26 cellular contexts compared by ENCODE assay signal in genomic region chr5:39158786-39159185, GRCh38.
DNase-seq lines count a peak whose midpoint lies in the region; ATAC-seq and TF ChIP-seq lines count a peak whose summit lies in the region.
"Had no signal": no experiment of that assay in that cellular context is flagged by ENCODE, and none has a peak within 500 bp of the region (broad histone marks: within the 10 kb centered on the region; RNA-seq: fewer than 3 reads in every experiment).

No MANE protein-coding gene starts in this region.

- H3K36me3 Mint-ChIP-seq in activated CD4-positive, alpha-beta T cell treated with anti-CD3 and anti-CD28 coated beads, Interleukin-2, amount 10 ng/mL, durations not matched to agents 24 days and 14 days (ENCODE audit: low read depth) = peaks cover 33% of the 10 kb centered on the region
- peaks cover 23% of the 10 kb centered on the region for H3K36me3 Mint-ChIP-seq in central memory CD8-positive, alpha-beta T cell (ENCODE audit: insufficient read depth)
- H3K36me3 Mint-ChIP-seq: IgD-negative memory B cell; stimulated activated memory B cell treated with anti-CD40 and anti-IgM and Interleukin-4, amounts not matched to agents 10 μg/mL and 1 μg/mL and 100 μg/mL, for 72 hours; type B pancreatic cell had no signal

- H3K4me3 Mint-ChIP-seq in activated CD4-positive, alpha-beta T cell treated with anti-CD3 and anti-CD28 coated beads, Interleukin-2, amount 10 ng/mL, durations not matched to agents 24 days and 14 days = no peak overlapping the region
- H3K4me3 Mint-ChIP-seq in central memory CD8-positive, alpha-beta T cell = peak overlapping the region; percentile 28
- H3K4me3 Mint-ChIP-seq: IgD-negative memory B cell; nephron progenitor cell; stimulated activated memory B cell treated with anti-CD40 and anti-IgM and Interleukin-4, amounts not matched to agents 10 μg/mL and 1 μg/mL and 100 μg/mL, for 72 hours; type B pancreatic cell had no signal

- 0 out of 2 replicates have a peak, but pooled peaks cover 3% of the 10 kb centered on the region for H3K9me3 ChIP-seq in PC-9 (ENCODE audit: insufficient read depth, low read depth)
- H3K9me3 ChIP-seq: gastrocnemius medialis, lower lobe of right lung had no signal

- POLR2A ChIA-PET in PC-9 (lab: Charles Lee; ENCODE audit: unreplicated experiment) = no interaction called here

- CTCF ChIA-PET in PC-9 (lab: Charles Lee) = interaction anchor here (0.6 kb wide), 1 partner anchor 60 kb away, joined by 7 read pairs; no protein-coding TSS in a partner anchor

- TF ChIP-seq CTCF in PC-9 (conservative IDR thresholded peaks at IDR 0.05) = no peak

- no peak for ATAC-seq in central memory CD8-positive, alpha-beta T cell (replicated peaks; ENCODE audit: extremely low read depth, poor library complexity, severe bottlenecking)
- ATAC-seq in GM18861 (IDR thresholded peaks at IDR 0.05; ENCODE audit: unreplicated experiment) (no peak), GM19455 (IDR thresholded peaks at IDR 0.05; ENCODE audit: unreplicated experiment) (no peak)
- ATAC-seq: gastrocnemius medialis; stimulated activated memory B cell treated with anti-CD40 and anti-IgM and Interleukin-4, amounts not matched to agents 10 μg/mL and 1 μg/mL and 100 μg/mL, for 72 hours had no signal

- H3K4me1 ChIP-seq in ACC112 (ENCODE audit: control insufficient read depth, insufficient read depth, low read length, unreplicated experiment) = peaks cover 5% of the 10 kb centered on the region
- H3K4me1 ChIP-seq in PC-9 (replicated peaks; ENCODE audit: insufficient read depth) = peaks cover 10% of the 10 kb centered on the region; the same call in 1 of the 2 replicates
- H3K4me1 ChIP-seq: lower lobe of right lung had no signal

- H3K27me3 ChIP-seq in ACC112 (ENCODE audit: insufficient read depth, low read length) = no peaks in the 10 kb centered on the region
- no peaks in the 10 kb centered on the region for H3K27me3 ChIP-seq in PC-9 (ENCODE audit: insufficient read depth, low read depth)
- H3K27me3 ChIP-seq: brain microvascular endothelial cell, gastrocnemius medialis had no signal

- peak; percentile 26 for DNase-seq in activated CD4-positive, alpha-beta T cell treated with anti-CD3 and anti-CD28 coated beads, Interleukin-2, amount 10 ng/mL, durations not matched to agents 24 days and 14 days
- no peak for DNase-seq in activated CD4-positive, alpha-beta T cell treated with anti-CD3 and anti-CD28 coated beads, Interleukin-2, amount 50 U/mL, for 4 hours
- DNase-seq in PC-9 = no peak
- DNase-seq in central memory CD8-positive, alpha-beta T cell (ENCODE audit: low spot score in 2 of 2) = no peak
- DNase-seq in NCI-H226 = no peak
- DNase-seq: 8988T; activated CD4-positive, alpha-beta T cell treated with anti-CD3 and anti-CD28 coated beads, Interleukin-2, amount 50 U/mL, for 48 hours; amygdala; DND-41; GF-D8; NCI-H1048; NCI-H187; NCI-H82; nephron progenitor cell had no signal

- peak overlapping the region; percentile 15 for H3K27ac Mint-ChIP-seq in activated CD4-positive, alpha-beta T cell treated with anti-CD3 and anti-CD28 coated beads, Interleukin-2, amount 10 ng/mL, durations not matched to agents 24 days and 14 days
- H3K27ac Mint-ChIP-seq in central memory CD8-positive, alpha-beta T cell (ENCODE audit: low read depth) = peak overlapping the region; percentile 52
- H3K27ac Mint-ChIP-seq: nephron progenitor cell; stimulated activated memory B cell treated with anti-CD40 and anti-IgM and Interleukin-4, amounts not matched to agents 10 μg/mL and 1 μg/mL and 100 μg/mL, for 72 hours; type B pancreatic cell had no signal

- H2AFZ ChIP-seq in ACC112 (ENCODE audit: low read length, unreplicated experiment) (peak overlapping the region; percentile 13), PC-9 (peak overlapping the region; percentile 69; the same call in 1 of the 2 replicates)

- H3K9me2 ChIP-seq in PC-9 (ENCODE audit: insufficient read depth) = 0 out of 2 replicates have a peak, but pooled peaks cover 5% of the 10 kb centered on the region

- no TSS peak for BruUV-seq in PC-9 (replicated peaks; lab: Mats Ljungman, UMichigan)

- intact Hi-C loops in activated CD4-positive, alpha-beta T cell treated with anti-CD3 and anti-CD28 coated beads, Interleukin-2, amount 10 ng/mL, durations not matched to agents 24 days and 14 days (cut with micrococcal nuclease) = loop anchor here (10.0 kb wide), 1 partner anchor 386 kb away; no protein-coding TSS in a partner anchor
- intact Hi-C loops in PC-9 (cut with micrococcal nuclease; ENCODE audit: unreplicated experiment) = no loop called here

- H3K36me3 ChIP-seq in ACC112 (ENCODE audit: insufficient read depth, low read length) = no peaks in the 10 kb centered on the region
- H3K36me3 ChIP-seq in PC-9 (ENCODE audit: low read depth) = no peaks in the 10 kb centered on the region
- H3K36me3 ChIP-seq: brain microvascular endothelial cell, gastrocnemius medialis, lower lobe of right lung had no signal

- H4K20me1 ChIP-seq in PC-9 (ENCODE audit: insufficient read depth) = no peaks in the 10 kb centered on the region

- H3K9me3 Mint-ChIP-seq in activated CD4-positive, alpha-beta T cell treated with anti-CD3 and anti-CD28 coated beads, Interleukin-2, amount 10 ng/mL, durations not matched to agents 24 days and 14 days = no peaks in the 10 kb centered on the region
- no peaks in the 10 kb centered on the region for H3K9me3 Mint-ChIP-seq in central memory CD8-positive, alpha-beta T cell
- H3K9me3 Mint-ChIP-seq: IgD-negative memory B cell; nephron progenitor cell; stimulated activated memory B cell treated with anti-CD40 and anti-IgM and Interleukin-4, amounts not matched to agents 10 μg/mL and 1 μg/mL and 100 μg/mL, for 72 hours; type B pancreatic cell had no signal

- no peak overlapping the region for H3K4me2 ChIP-seq in PC-9

- no peaks in the 10 kb centered on the region for H3K27me3 Mint-ChIP-seq in activated CD4-positive, alpha-beta T cell treated with anti-CD3 and anti-CD28 coated beads, Interleukin-2, amount 10 ng/mL, durations not matched to agents 24 days and 14 days
- H3K27me3 Mint-ChIP-seq in central memory CD8-positive, alpha-beta T cell = no peaks in the 10 kb centered on the region

- H3K4me3 ChIP-seq in ACC112 (ENCODE audit: low read depth, low read length) = no peak overlapping the region
- H3K4me3 ChIP-seq in PC-9 = no peak overlapping the region
- H3K4me3 ChIP-seq: gastrocnemius medialis, lower lobe of right lung, skin epidermis had no signal

- peaks cover 60% of the 10 kb centered on the region for H3K4me1 Mint-ChIP-seq in activated CD4-positive, alpha-beta T cell treated with anti-CD3 and anti-CD28 coated beads, Interleukin-2, amount 10 ng/mL, durations not matched to agents 24 days and 14 days
- peaks cover 77% of the 10 kb centered on the region for H3K4me1 Mint-ChIP-seq in central memory CD8-positive, alpha-beta T cell

- H3K27ac ChIP-seq in ACC112 (ENCODE audit: low read depth, low read length) = no peak overlapping the region
- H3K27ac ChIP-seq in PC-9 = no peak overlapping the region
- H3K27ac ChIP-seq: brain microvascular endothelial cell, C4-2B, gastrocnemius medialis, lower lobe of right lung, RWPE1, skin epidermis had no signal

- no peaks in the 10 kb centered on the region for H3K79me2 ChIP-seq in ACC112 (ENCODE audit: control insufficient read depth, insufficient read depth, low read length, unreplicated experiment)
- no peaks in the 10 kb centered on the region for H3K79me2 ChIP-seq in PC-9 (ENCODE audit: low read depth)

- no peaks in the 10 kb centered on the region; the same call in 1 of the 2 replicates for H3F3A ChIP-seq in PC-9 (ENCODE audit: insufficient read depth, low read depth)
